In the genomic region with DNA sequence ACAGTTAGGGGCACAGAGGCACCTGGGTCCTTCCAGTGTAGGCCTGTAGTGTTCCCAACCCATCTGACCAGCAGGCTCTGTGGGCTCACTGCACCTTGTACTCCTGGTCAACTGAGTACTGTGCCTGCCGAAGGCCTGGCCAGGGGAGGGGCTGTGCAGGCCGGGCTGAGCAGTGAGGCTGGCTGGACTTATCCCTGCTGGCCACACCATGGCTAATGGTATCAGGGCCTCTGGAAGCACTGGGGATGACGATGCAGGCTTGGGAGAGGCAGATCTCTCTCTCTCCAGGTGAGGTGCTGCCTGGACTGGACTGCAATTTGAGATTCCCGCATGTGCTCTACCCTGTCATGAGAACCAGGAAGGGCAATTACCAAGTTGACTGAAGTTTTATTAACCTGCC, we compare ENCODE assay signal across 28 cellular contexts. TPM values are rescaled to one million over a fixed set of nuclear protein-coding genes. Genes with fewer than 3 reads are reported as not detected.
"Had no signal": no experiment of that assay in that cellular context is flagged by ENCODE, and none has a peak within 500 bp of the region (broad histone marks: within the 10 kb centered on the region; RNA-seq: fewer than 3 reads in every experiment).

No MANE protein-coding gene starts in this region.

- H3K4me1 ChIP-seq: adrenal gland, ascending aorta, esophagus squamous epithelium, gastrocnemius medialis, prostate gland, right atrium auricular region, stomach, suprapubic skin, tibial nerve, uterus had no signal

- H3K9me3 Mint-ChIP-seq: activated naive CD4-positive, alpha-beta T cell treated with anti-CD3 and anti-CD28 coated beads, Interleukin-2, amount 50 U/mL, for 72 hours; activated T-cell treated with anti-CD3 and anti-CD28 coated beads, Interleukin-2, amount 50 U/mL, for 24 hours; activated T-helper 17 cell treated with anti-CD3 and anti-CD28 coated beads, Interleukin-2, amount 50 U/mL, for 72 hours; central memory CD8-positive, alpha-beta T cell; endodermal cell; T-helper 1 cell treated with Interleukin-12 subunit alpha and Interleukin-12 subunit beta and Interleukin-4 antibody, amounts not matched to agents 30 μg/mL and 1 μg/mL, for 36 hours had no signal

- H3K27me3 Mint-ChIP-seq: activated T-cell treated with anti-CD3 and anti-CD28 coated beads, Interleukin-2, amount 50 U/mL, for 24 hours had no signal

- ATAC-seq: activated naive CD4-positive, alpha-beta T cell treated with anti-CD3 and anti-CD28 coated beads, Interleukin-2, amount 50 U/mL, for 72 hours; activated T-helper 17 cell treated with anti-CD3 and anti-CD28 coated beads, Interleukin-2, amount 50 U/mL, for 72 hours; gastrocnemius medialis; left lobe of liver; naive thymus-derived CD8-positive, alpha-beta T cell; WTC11 had no signal

- H3K36me3 ChIP-seq: adrenal gland, ascending aorta, brain microvascular endothelial cell, esophagus squamous epithelium, gastrocnemius medialis, prostate gland, right atrium auricular region, stomach, suprapubic skin, tibial nerve, uterus had no signal

- H3K36me3 Mint-ChIP-seq: activated naive CD4-positive, alpha-beta T cell treated with anti-CD3 and anti-CD28 coated beads, Interleukin-2, amount 50 U/mL, for 72 hours; WTC11 had no signal

- H3K9me3 ChIP-seq: adrenal gland, ascending aorta, gastrocnemius medialis, prostate gland, suprapubic skin, uterus had no signal

- H3K4me3 Mint-ChIP-seq: activated T-cell treated with anti-CD3 and anti-CD28 coated beads, Interleukin-2, amount 50 U/mL, for 24 hours; activated T-helper 17 cell treated with anti-CD3 and anti-CD28 coated beads, Interleukin-2, amount 50 U/mL, for 72 hours; central memory CD8-positive, alpha-beta T cell; endodermal cell; naive thymus-derived CD8-positive, alpha-beta T cell; T-helper 1 cell treated with Interleukin-12 subunit alpha and Interleukin-12 subunit beta and Interleukin-4 antibody, amounts not matched to agents 30 μg/mL and 1 μg/mL, for 36 hours; WTC11 had no signal

- DNase-seq: activated CD4-positive, alpha-beta T cell treated with anti-CD3 and anti-CD28 coated beads, Interleukin-2, amount 50 U/mL, for 4 hours; activated CD8-positive, alpha-beta memory T cell treated with anti-CD3 and anti-CD28 coated beads for 24 hours; activated CD8-positive, alpha-beta memory T cell treated with anti-CD3 and anti-CD28 coated beads, Interleukin-2, amount 50 U/mL, for 4 hours; activated T-cell treated with anti-CD3 and anti-CD28 coated beads, Interleukin-2, amount 50 U/mL, for 24 hours; adrenal gland; brain microvascular endothelial cell; endodermal cell; esophagus squamous epithelium; gastrocnemius medialis; head of caudate nucleus; naive thymus-derived CD8-positive, alpha-beta T cell; stimulated activated CD4-positive, alpha-beta T cell treated with anti-CD3 and anti-CD28 coated beads, Interleukin-1b, Interleukin-23, amount 100 ng/mL, for 48 hours; stomach; T1000; uterus had no signal

- H3K4me1 Mint-ChIP-seq: activated T-helper 17 cell treated with anti-CD3 and anti-CD28 coated beads, Interleukin-2, amount 50 U/mL, for 72 hours; central memory CD8-positive, alpha-beta T cell; endodermal cell had no signal

- H3K4me3 ChIP-seq: adrenal gland, ascending aorta, esophagus squamous epithelium, gastrocnemius medialis, lung, prostate gland, right atrium auricular region, stomach, suprapubic skin, tibial nerve, uterus had no signal

- H3K27ac ChIP-seq: adrenal gland, ascending aorta, brain microvascular endothelial cell, esophagus squamous epithelium, gastrocnemius medialis, prostate gland, right atrium auricular region, stomach, suprapubic skin, tibial nerve, uterus had no signal

- H3K27me3 ChIP-seq: adrenal gland, ascending aorta, brain microvascular endothelial cell, right atrium auricular region, uterus had no signal

- H3K27ac Mint-ChIP-seq: activated naive CD4-positive, alpha-beta T cell treated with anti-CD3 and anti-CD28 coated beads, Interleukin-2, amount 50 U/mL, for 72 hours; activated T-cell treated with anti-CD3 and anti-CD28 coated beads, Interleukin-2, amount 50 U/mL, for 24 hours; activated T-helper 17 cell treated with anti-CD3 and anti-CD28 coated beads, Interleukin-2, amount 50 U/mL, for 72 hours; endodermal cell; T-helper 1 cell treated with Interleukin-12 subunit alpha and Interleukin-12 subunit beta and Interleukin-4 antibody, amounts not matched to agents 30 μg/mL and 1 μg/mL, for 36 hours; WTC11 had no signal

RNA-seq across cellular contexts. Expression of a gene that starts 59.0 kb away (rescaled TPM):
- total RNA-seq: dermis microvascular lymphatic vessel endothelial cell had no signal
